ENCODE assay signal across 7 cellular contexts in the genomic region with DNA sequence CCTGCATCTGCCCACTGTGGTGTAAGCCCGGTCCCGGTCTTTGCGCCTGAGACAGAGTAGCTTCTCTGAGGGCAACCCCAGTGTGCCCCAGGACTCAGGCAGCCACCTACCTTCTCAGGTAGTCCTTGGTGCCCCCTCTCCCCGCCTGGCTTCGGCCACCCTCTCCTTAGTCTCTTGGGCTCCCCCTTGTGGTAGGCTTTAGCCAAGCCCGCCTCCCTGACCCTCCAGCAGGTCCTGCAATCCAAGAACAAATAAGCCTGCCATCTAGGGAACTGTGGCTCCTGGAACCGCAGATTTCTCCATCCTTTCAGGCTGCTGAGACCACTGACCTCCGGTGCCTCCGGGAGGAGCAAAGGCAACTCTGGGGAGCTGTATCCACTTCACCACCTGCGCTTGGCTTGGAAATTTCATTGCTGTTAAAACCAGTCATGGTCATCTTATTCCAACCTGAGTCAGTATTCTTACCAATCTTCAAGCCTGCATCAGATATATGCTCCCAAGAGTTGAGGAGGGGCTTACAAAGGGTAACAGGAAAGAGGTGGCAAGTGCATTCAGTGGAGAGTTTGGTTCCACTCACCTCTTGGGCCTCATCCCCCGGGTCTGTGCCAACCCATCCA. TPM values are rescaled to one million over a fixed set of nuclear protein-coding genes. Genes with fewer than 3 reads are reported as not detected.
DNase-seq lines count a peak whose midpoint lies in the region; TF ChIP-seq lines count a peak whose summit lies in the region.

No MANE protein-coding gene starts in this region.

- H3K9me3 ChIP-seq in GM23248 (ENCODE audit: low read depth), result no peaks in the 10 kb centered on the region

- WGBS in GM23248 (ENCODE audit: low coverage in 1 of 2, low lambda C conversion rate in 2 of 2, missing lambda C conversion rate in 2 of 2), 2 experiments, result 36% methylated on average over 11 of the region's 11 CpGs

- H3K9ac ChIP-seq in GM23248, result no peak overlapping the region

- TF ChIP-seq CTCF in GM10266 (IDR thresholded peaks at IDR 0.05; ENCODE audit: control insufficient read depth, insufficient read depth, low read depth, missing control alignments) (peak; percentile 92), RWPE1 (conservative IDR thresholded peaks at IDR 0.05; ENCODE audit: low read depth) (peak; percentile 90)

- in situ Hi-C loops in GM23248 (cut with MboI), result no loop called here

- H4K20me1 ChIP-seq in GM23248 (ENCODE audit: insufficient read depth), result no peaks in the 10 kb centered on the region

- H3K79me2 ChIP-seq in GM23248 (ENCODE audit: insufficient read depth), result no peaks in the 10 kb centered on the region

- CTCF ChIA-PET in RWPE1 (lab: Yijun Ruan, JAX), result interaction anchor here (0.5 to 2.7 kb wide), 9 partner anchors 9 to 1461 kb away, joined by 3 to 19 read pairs (median 4); no protein-coding TSS in a partner anchor

- no peak overlapping the region for H3K4me3 ChIP-seq in GM23248

- no peaks in the 10 kb centered on the region for H3K9me2 ChIP-seq in GM23248 (ENCODE audit: insufficient read depth)

- H3K27ac ChIP-seq in GM23248 (no peak overlapping the region), RWPE1 (no peak overlapping the region)

- no peaks in the 10 kb centered on the region for H3K4me1 ChIP-seq in GM23248 (ENCODE audit: insufficient read depth)

- H2AFZ ChIP-seq in GM23248, result no peak overlapping the region

- H3K27me3 ChIP-seq in GM23248 (replicated peaks; ENCODE audit: insufficient read depth), result peaks cover 9% of the 10 kb centered on the region; the same call in 1 of the 2 replicates

- H3F3A ChIP-seq in GM23248 (ENCODE audit: insufficient read depth), result no peaks in the 10 kb centered on the region

- POLR2A ChIA-PET in RWPE1 (lab: Yijun Ruan, JAX; ENCODE audit: low non-redundant PET), result no interaction called here

- H3K36me3 ChIP-seq in GM23248 (ENCODE audit: low read depth), result no peaks in the 10 kb centered on the region

- DNase-seq in GM10266 (ENCODE audit: extremely low spot score) (peak; percentile 83), GM23248 (peak; percentile 70), Kasumi-1 (lab: John Stamatoyannopoulos, UW) (peak; percentile 18 to 21), RWPE1 (ENCODE audit: low spot score) (peak; percentile 76), astrocyte of the hippocampus (ENCODE audit: low read depth, low spot score) (peak; percentile 86), hypothalamus (lab: John Stamatoyannopoulos, UW) (peak in 42 of 51 donors; percentile 2 to 73 (median 23))
- DNase-seq in stimulated activated CD4-positive, alpha-beta T cell treated with anti-CD3 and anti-CD28 coated beads, Interleukin-12 subunit alpha, Interleukin-12 subunit beta, amount 100 ng/mL, for 24 hours (ENCODE audit: low read depth in 2 of 2), result peak; percentile 2 to 26

- no peak overlapping the region for H3K4me2 ChIP-seq in GM23248 (ENCODE audit: unreplicated experiment)

RNA-seq across cellular contexts. Expression of a gene that starts 52.8 kb away (rescaled TPM):
- 0.11 and 0.25 TPM in 2 replicates for total RNA-seq in GM23248 (2014; rRNA removed; shearing (Covaris generic))
- 0.48 TPM in 2 replicates for polyA plus RNA-seq in GM23248 (2016; fragmentation: Nextera tagmentation; extraction: Ambion mirVana)

Comparison
In these comparisons a context has a peak if more than half of its experiments do, and no peak if none do; other contexts are left out.
1. DNase-seq: peak in every context shown above with its lines; median percentile 86 in astrocyte of the hippocampus; 83 in GM10266; 76 in RWPE1; 70 in GM23248; 23 in hypothalamus; 20 in Kasumi-1; 14 in stimulated activated CD4-positive, alpha-beta T cell treated with anti-CD3 and anti-CD28 coated beads, Interleukin-12 subunit alpha, Interleukin-12 subunit beta, amount 100 ng/mL, for 24 hours.